Comparison of ENCODE assay signal across 24 cellular contexts in genomic region chr11:68363771-68364170, GRCh38.
"Had no signal": no experiment of that assay in that cellular context is flagged by ENCODE, and none has a peak within 500 bp of the region (broad histone marks: within the 10 kb centered on the region; RNA-seq: fewer than 3 reads in every experiment).

No MANE protein-coding gene starts in this region.

- H3K27ac ChIP-seq: coronary artery, dorsolateral prefrontal cortex, foreskin keratinocyte, heart right ventricle, left lung, lower lobe of right lung had no signal

- H3K4me1 Mint-ChIP-seq: mesothelial cell of epicardium had no signal

- H3K4me1 ChIP-seq: foreskin keratinocyte, heart right ventricle, left lung, lower lobe of right lung had no signal

- H3K9me3 Mint-ChIP-seq: mesothelial cell of epicardium had no signal

- H3K27ac Mint-ChIP-seq: mesothelial cell of epicardium had no signal

- H3K4me3 ChIP-seq: coronary artery, dorsolateral prefrontal cortex, esophagus muscularis mucosa, gastroesophageal sphincter, heart right ventricle, left lung, lower lobe of right lung, mucosa of descending colon had no signal

- FAIRE-seq: colon, endothelial cell of umbilical vein, frontal cortex, islet of Langerhans, keratinocyte had no signal

- H3K9me3 ChIP-seq: esophagus muscularis mucosa, gastroesophageal sphincter, left lung, lower lobe of right lung, mucosa of descending colon had no signal

- H3K27me3 ChIP-seq: dorsolateral prefrontal cortex, esophagus muscularis mucosa, foreskin keratinocyte, gastroesophageal sphincter, heart right ventricle, left lung had no signal

- DNase-seq: cerebellar nuclear complex; dermis blood vessel endothelial cell; dorsolateral prefrontal cortex; effector CD4-positive, alpha-beta T cell; effector memory CD4-positive, alpha-beta T cell; foreskin keratinocyte; head of caudate nucleus; heart right ventricle; hippocampal formation; left cardiac atrium; left lung; left ventricle myocardium superior; lower lobe of right lung; mesenchymal stem cell had no signal

- H3K4me3 Mint-ChIP-seq: mesothelial cell of epicardium had no signal

- ATAC-seq: foreskin keratinocyte, gastroesophageal sphincter, heart right ventricle, left cardiac atrium, left lung, left ventricle myocardium superior, lower lobe of right lung had no signal
